ENCODE assay signal across 24 cellular contexts in the genomic region with DNA sequence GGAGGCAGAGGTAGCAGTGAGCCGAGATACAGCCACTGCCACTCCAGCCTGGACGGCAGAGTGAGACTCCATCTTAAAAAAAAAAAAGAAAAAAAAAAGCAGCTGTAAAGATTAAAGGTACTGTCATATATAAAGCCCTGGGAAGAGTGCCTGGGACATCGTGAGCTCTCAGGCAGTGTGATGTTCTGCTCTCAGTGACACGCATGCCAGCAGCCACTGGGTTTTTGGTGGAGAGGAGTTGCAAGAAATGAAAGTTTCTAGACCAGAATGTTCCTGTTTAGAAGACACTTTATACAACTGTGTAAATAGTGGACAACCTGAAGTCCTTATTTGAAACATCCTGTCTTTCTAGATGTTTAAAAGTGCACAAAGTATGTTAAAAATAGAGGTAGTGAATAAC.
"Had no signal": no experiment of that assay in that cellular context is flagged by ENCODE, and none has a peak within 500 bp of the region (broad histone marks: within the 10 kb centered on the region; RNA-seq: fewer than 3 reads in every experiment).

No MANE protein-coding gene starts in this region.

- H3K36me3 ChIP-seq: ovary, right lobe of liver, thoracic aorta, thyroid gland, tibial nerve, upper lobe of left lung, vagina had no signal

- H3K27me3 ChIP-seq: ovary, right lobe of liver, thyroid gland, tibial nerve, upper lobe of left lung, vagina had no signal

- H3K4me3 ChIP-seq: ovary, psoas muscle, right lobe of liver, thoracic aorta, thyroid gland, tibial nerve, upper lobe of left lung, vagina had no signal

- H3K4me1 ChIP-seq: parathyroid adenoma, psoas muscle, right lobe of liver, thyroid gland, tibial nerve, upper lobe of left lung, vagina had no signal

- H3K27ac ChIP-seq: ovary, parathyroid adenoma, psoas muscle, right lobe of liver, thoracic aorta, thyroid gland, tibial nerve, upper lobe of left lung, vagina had no signal

- ATAC-seq: naive thymus-derived CD4-positive, alpha-beta T cell; natural killer cell; psoas muscle; right cardiac atrium; right lobe of liver; stimulated activated effector memory CD8-positive, alpha-beta T cell treated with anti-CD3 and anti-CD28 coated beads, Interleukin-12 subunit alpha, Interleukin-12 subunit beta, amount 100 ng/mL, for 72 hours; stimulated activated naive B cell treated with anti-CD40 and anti-IgM and Interleukin-4, amounts not matched to agents 10 μg/mL and 1 μg/mL and 100 μg/mL, for 72 hours; stimulated activated naive CD8-positive, alpha-beta T cell treated with anti-CD3 and anti-CD28 coated beads, Interleukin-15, amount 100 ng/mL, for 72 hours; stimulated activated naive CD8-positive, alpha-beta T cell treated with anti-CD3 and anti-CD28 coated beads, Interleukin-15, Interleukin-2, amounts not matched to agents 100 U/mL and 50 U/mL, for 24 hours had no signal

- DNase-seq: naive thymus-derived CD4-positive, alpha-beta T cell; natural killer cell; occipital lobe; ovary; posterior cingulate gyrus; psoas muscle; right cardiac atrium; right lobe of liver; small intestine; stimulated activated CD4-positive, alpha-beta T cell treated with anti-CD3 and anti-CD28 coated beads, Interleukin-15, amount 100 ng/mL, for 24 hours; stimulated activated CD4-positive, alpha-beta T cell treated with anti-CD3 and anti-CD28 coated beads, Interleukin-2, amount 100 ng/mL, for 24 hours; stimulated activated CD4-positive, alpha-beta T cell treated with anti-CD3 and anti-CD28 coated beads, Interleukin-2, amount 100 ng/mL, for 48 hours; stimulated activated CD4-positive, alpha-beta T cell treated with anti-CD3 and anti-CD28 coated beads, Interleukin-4, amount 100 ng/mL, for 24 hours; stimulated activated naive B cell treated with anti-CD40 and anti-IgM and Interleukin-4, amounts not matched to agents 10 μg/mL and 1 μg/mL and 100 μg/mL, for 72 hours; stimulated activated naive CD8-positive, alpha-beta T cell treated with anti-CD3 and anti-CD28 coated beads, Interleukin-15, amount 100 ng/mL, for 72 hours; stimulated activated naive CD8-positive, alpha-beta T cell treated with anti-CD3 and anti-CD28 coated beads, Interleukin-15, Interleukin-2, amounts not matched to agents 100 U/mL and 50 U/mL, for 24 hours; thyroid gland; trophoblast cell; upper lobe of left lung had no signal

- H2AFZ ChIP-seq: parathyroid adenoma had no signal

- H3K9me3 ChIP-seq: ovary, psoas muscle, right lobe of liver, thoracic aorta, thyroid gland, upper lobe of left lung, vagina had no signal

- H3K79me2 ChIP-seq: parathyroid adenoma had no signal
